In the genomic region with DNA sequence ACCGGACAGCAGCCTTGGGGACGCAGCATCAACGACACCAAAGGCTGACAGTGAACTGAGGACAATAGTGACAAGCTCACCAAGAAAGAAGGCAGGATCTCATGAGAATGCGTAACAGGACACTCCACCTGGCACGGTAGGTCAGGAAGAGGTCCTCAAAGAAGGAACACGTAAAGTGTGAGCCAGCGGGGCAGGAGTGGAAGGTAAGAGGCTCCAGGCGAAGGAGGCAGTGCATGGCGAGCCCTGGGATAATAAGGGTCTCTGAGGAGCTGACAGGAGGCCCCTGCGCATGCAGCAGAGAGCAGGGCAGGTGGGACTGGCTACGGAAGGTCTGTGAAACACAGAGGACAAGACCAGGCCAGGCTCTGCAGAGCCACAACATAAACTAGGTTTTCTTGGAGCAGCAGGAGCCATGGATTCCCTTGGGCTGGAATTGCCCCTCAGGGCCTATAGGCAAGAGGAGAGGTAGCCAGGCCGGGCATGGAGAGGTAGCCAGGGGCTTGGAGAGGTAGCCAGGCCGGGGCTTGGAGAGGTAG, we compare ENCODE assay signal across 28 cellular contexts. TPM values are rescaled to one million over a fixed set of nuclear protein-coding genes. Genes with fewer than 3 reads are reported as not detected.
DNase-seq lines count a peak whose midpoint lies in the region; ATAC-seq and TF ChIP-seq lines count a peak whose summit lies in the region.
"Had no signal": no experiment of that assay in that cellular context is flagged by ENCODE, and none has a peak within 500 bp of the region (broad histone marks: within the 10 kb centered on the region; RNA-seq: fewer than 3 reads in every experiment).

No MANE protein-coding gene starts in this region.

- CTCF ChIA-PET in PC-3 (lab: Charles Lee): no interaction called here

- TF ChIP-seq POLR2A in testis (IDR thresholded peaks at IDR 0.05): no peak

- POLR2A ChIA-PET in PC-3 (lab: Charles Lee; ENCODE audit: unreplicated experiment): no interaction called here

- H3F3A ChIP-seq in PC-3 (ENCODE audit: low read length, unreplicated experiment): no peaks in the 10 kb centered on the region

- H3K4me1 ChIP-seq in testis (no peaks in the 10 kb centered on the region), PC-3 (ENCODE audit: insufficient read depth, low read length) (no peaks in the 10 kb centered on the region)
- H3K4me1 ChIP-seq: parathyroid adenoma had no signal

- H3K9ac ChIP-seq in PC-3 (ENCODE audit: low read length): no peak overlapping the region
- H3K9ac ChIP-seq: parathyroid adenoma had no signal

- WGBS in testis, 2 donors: 94 to 96% methylated on average over 13 of the region's 13 CpGs

- no peak overlapping the region for H3K4me2 ChIP-seq in PC-3 (ENCODE audit: low read length)

- no peaks in the 10 kb centered on the region for H3K9me3 Mint-ChIP-seq in central memory CD8-positive, alpha-beta T cell
- H3K9me3 Mint-ChIP-seq: activated naive CD8-positive, alpha-beta T cell treated with anti-CD3 and anti-CD28 coated beads for 36 hours; CD8-positive, alpha-beta T cell; IgD-negative memory B cell; immature natural killer cell; natural killer cell treated with Interleukin-12 subunit alpha and Interleukin-12 subunit beta and Interleukin-15 and Interleukin-18, amount 100 ng/mL, for 72 hours; stimulated activated naive CD8-positive, alpha-beta T cell treated with anti-CD3 and anti-CD28 coated beads, Interleukin-15, Interleukin-2, amounts not matched to agents 100 ng/mL and 50 ng/mL, for 24 hours had no signal

- H3K4me1 Mint-ChIP-seq in central memory CD8-positive, alpha-beta T cell: peaks cover 19% of the 10 kb centered on the region
- H3K4me1 Mint-ChIP-seq: activated naive CD8-positive, alpha-beta T cell treated with anti-CD3 and anti-CD28 coated beads for 36 hours had no signal

- no peak for TF ChIP-seq CTCF in testis (IDR thresholded peaks at IDR 0.05)
- no peak for TF ChIP-seq CTCF in PC-3 (conservative IDR thresholded peaks at IDR 0.05; ENCODE audit: low read depth, low read length)

- DNase-seq in NCI-H510A treated with DMSO at 0.1 percent for 48 hours (lab: John Stamatoyannopoulos, UW) (peak; percentile 38), NCI-H510A (lab: John Stamatoyannopoulos, UW) (no peak), mesenteric fat pad (ENCODE audit: low spot score) (peak; percentile 81), testis (peak; percentile 12), PC-3 (no peak), caudate nucleus (lab: John Stamatoyannopoulos, UW) (no peak)
- DNase-seq in central memory CD8-positive, alpha-beta T cell (ENCODE audit: low spot score in 2 of 2): no peak
- DNase-seq: 8988T; activated CD4-positive, alpha-beta T cell treated with anti-CD3 and anti-CD28 coated beads, Interleukin-2, amount 50 U/mL, for 1 hour; activated effector memory CD4-positive, alpha-beta T cell treated with Interleukin-2 at 50 U/mL for 16 hours; activated naive CD8-positive, alpha-beta T cell treated with anti-CD3 and anti-CD28 coated beads for 36 hours; CD8-positive, alpha-beta T cell; DMS153; effector CD8-positive, alpha-beta T cell; foreskin melanocyte; GDM1; hippocampal formation; immature natural killer cell; NCI-H526 had no signal

- no peak overlapping the region for H2AFZ ChIP-seq in PC-3 (ENCODE audit: low read length)
- H2AFZ ChIP-seq: parathyroid adenoma had no signal

- peaks cover 15% of the 10 kb centered on the region for H3K36me3 Mint-ChIP-seq in central memory CD8-positive, alpha-beta T cell (ENCODE audit: insufficient read depth)
- H3K36me3 Mint-ChIP-seq: natural killer cell treated with Interleukin-12 subunit alpha and Interleukin-12 subunit beta and Interleukin-15 and Interleukin-18, amount 100 ng/mL, for 72 hours had no signal

- no peaks in the 10 kb centered on the region for H3K27me3 Mint-ChIP-seq in central memory CD8-positive, alpha-beta T cell
- H3K27me3 Mint-ChIP-seq: activated naive CD8-positive, alpha-beta T cell treated with anti-CD3 and anti-CD28 coated beads for 36 hours; IgD-negative memory B cell; natural killer cell treated with Interleukin-12 subunit alpha and Interleukin-12 subunit beta and Interleukin-15 and Interleukin-18, amount 100 ng/mL, for 72 hours; stimulated activated naive CD8-positive, alpha-beta T cell treated with anti-CD3 and anti-CD28 coated beads, Interleukin-15, Interleukin-2, amounts not matched to agents 100 ng/mL and 50 ng/mL, for 24 hours had no signal

- H3K4me3 ChIP-seq in testis: no peak overlapping the region
- no peak overlapping the region for H3K4me3 ChIP-seq in PC-3 (ENCODE audit: low read length)
- H3K4me3 ChIP-seq: left ventricle myocardium inferior, right lobe of liver, upper lobe of left lung had no signal

- H3K27me3 ChIP-seq in testis (no peaks in the 10 kb centered on the region), PC-3 (ENCODE audit: low read length) (no peaks in the 10 kb centered on the region)
- H3K27me3 ChIP-seq: right lobe of liver, upper lobe of left lung had no signal

- no peak overlapping the region for H3K4me3 Mint-ChIP-seq in central memory CD8-positive, alpha-beta T cell
- H3K4me3 Mint-ChIP-seq: activated naive CD8-positive, alpha-beta T cell treated with anti-CD3 and anti-CD28 coated beads for 36 hours; CD8-positive, alpha-beta T cell; immature natural killer cell; natural killer cell treated with Interleukin-12 subunit alpha and Interleukin-12 subunit beta and Interleukin-15 and Interleukin-18, amount 100 ng/mL, for 72 hours; stimulated activated naive CD8-positive, alpha-beta T cell treated with anti-CD3 and anti-CD28 coated beads, Interleukin-15, Interleukin-2, amounts not matched to agents 100 ng/mL and 50 ng/mL, for 24 hours had no signal

- H3K9me3 ChIP-seq in testis (no peaks in the 10 kb centered on the region), PC-3 (ENCODE audit: low read length) (no peaks in the 10 kb centered on the region)
- H3K9me3 ChIP-seq: left ventricle myocardium inferior, right lobe of liver, upper lobe of left lung had no signal

- no peaks in the 10 kb centered on the region for H3K9me2 ChIP-seq in PC-3 (replicated peaks; ENCODE audit: low read length)

- H3K36me3 ChIP-seq in testis (ENCODE audit: low read depth, missing control alignments) (no peaks in the 10 kb centered on the region), PC-3 (ENCODE audit: low read depth, low read length) (no peaks in the 10 kb centered on the region; the same call in 1 of the 2 replicates)

- intact Hi-C loops in testis (cut with DNase I; ENCODE audit: low total_unique reads) (no loop called here), PC-3 (cut with micrococcal nuclease) (no loop called here)

- H3K79me2 ChIP-seq in PC-3 (ENCODE audit: low read length): peaks cover 5% of the 10 kb centered on the region
- H3K79me2 ChIP-seq: parathyroid adenoma had no signal

- H3K27ac Mint-ChIP-seq in central memory CD8-positive, alpha-beta T cell (ENCODE audit: low read depth): peak overlapping the region; percentile 80
- H3K27ac Mint-ChIP-seq: activated naive CD8-positive, alpha-beta T cell treated with anti-CD3 and anti-CD28 coated beads for 36 hours; CD8-positive, alpha-beta T cell; IgD-negative memory B cell; natural killer cell treated with Interleukin-12 subunit alpha and Interleukin-12 subunit beta and Interleukin-15 and Interleukin-18, amount 100 ng/mL, for 72 hours; stimulated activated naive CD8-positive, alpha-beta T cell treated with anti-CD3 and anti-CD28 coated beads, Interleukin-15, Interleukin-2, amounts not matched to agents 100 ng/mL and 50 ng/mL, for 24 hours had no signal

- H4K20me1 ChIP-seq in PC-3 (ENCODE audit: low read length): no peaks in the 10 kb centered on the region

- no peak for ATAC-seq in central memory CD8-positive, alpha-beta T cell (replicated peaks; ENCODE audit: extremely low read depth, poor library complexity, severe bottlenecking)
- ATAC-seq in PC-3 (no peak), GM21423 (IDR thresholded peaks at IDR 0.05; ENCODE audit: unreplicated experiment) (no peak)
- ATAC-seq: CD8-positive, alpha-beta T cell; esophagus mucosa; natural killer cell treated with Interleukin-12 subunit alpha and Interleukin-12 subunit beta and Interleukin-15 and Interleukin-18, amount 100 ng/mL, for 72 hours; right lobe of liver had no signal

- H3K27ac ChIP-seq in testis (no peak overlapping the region), PC-3 (ENCODE audit: low read length) (no peak overlapping the region), caudate nucleus (ENCODE audit: low read depth, low read length) (no peak overlapping the region)
- H3K27ac ChIP-seq: left ventricle myocardium inferior, parathyroid adenoma, right lobe of liver had no signal

- BruUV-seq in PC-3 (replicated peaks; lab: Mats Ljungman, UMichigan): no TSS peak

RNA-seq across cellular contexts. Expression of a gene that starts 8.2 kb away (rescaled TPM):
- total RNA-seq in mesenteric fat pad: 81.3 TPM
- total RNA-seq in testis: 100 to 1,000 TPM; 126 to 152 TPM
- 35.6 TPM for polyA plus RNA-seq in testis (ENCODE audit: insufficient read depth, low read depth, low replicate concordance)
- 45.7 and 53.9 TPM in 2 replicates for total RNA-seq in PC-3 (2014; rRNA removed)

RNA-seq across cellular contexts. Expression of a gene that starts 36.1 kb away (rescaled TPM):
- 5.9 TPM for total RNA-seq in mesenteric fat pad
- 10 to 100 TPM; 75.6 to 96.1 TPM for total RNA-seq in testis
- polyA plus RNA-seq in testis (ENCODE audit: insufficient read depth, low read depth, low replicate concordance): 55.4 TPM
- total RNA-seq in PC-3 (2014; rRNA removed): 41.7 and 49.5 TPM in 2 replicates

Comparison
In these comparisons a context has a peak if more than half of its experiments do, and no peak if none do; other contexts are left out.
1. DNase-seq: peak in NCI-H510A treated with DMSO at 0.1 percent for 48 hours (single experiment), mesenteric fat pad (single experiment) and testis (single experiment); none in NCI-H510A (single experiment), central memory CD8-positive, alpha-beta T cell (0 of 2), PC-3 (single experiment) and caudate nucleus (0 of 61).